In the genomic region with DNA sequence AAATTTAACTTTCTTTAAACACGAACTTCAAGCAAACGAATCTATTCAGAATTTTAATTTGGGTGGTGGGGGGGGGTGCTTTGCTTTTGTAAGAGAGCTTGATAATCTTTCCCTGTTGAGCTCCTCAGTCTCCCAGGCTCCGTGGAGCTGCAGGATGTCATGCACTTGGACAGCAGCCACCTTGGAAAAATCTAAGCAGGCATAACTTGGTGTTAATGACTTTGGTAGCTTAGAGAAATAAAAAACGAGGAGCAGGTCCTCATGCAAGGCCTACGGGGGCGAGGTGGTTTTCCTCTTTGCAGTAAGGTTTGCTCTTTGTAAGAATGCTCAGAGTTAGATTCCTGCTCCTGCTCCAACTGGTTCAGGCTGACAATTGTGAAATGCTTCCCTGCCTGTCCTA, we compare ENCODE assay signal across 1 cellular context.
TF ChIP-seq lines count a peak whose summit lies in the region.

No MANE protein-coding gene starts in this region.

TF ChIP-seq in GM23338, 12 proteins besides CTCF, POLR2A, EP300 and RAD21 (continued from another document):
- TF ChIP-seq NANOG (IDR thresholded peaks at IDR 0.05; ENCODE audit: borderline replicate concordance) (no peak), ZNF331 (CRISPR knock-in tag; IDR thresholded peaks at IDR 0.05; ENCODE audit: low read depth) (no peak)
